ENCODE assay signal across 1 cellular context in the genomic region with DNA sequence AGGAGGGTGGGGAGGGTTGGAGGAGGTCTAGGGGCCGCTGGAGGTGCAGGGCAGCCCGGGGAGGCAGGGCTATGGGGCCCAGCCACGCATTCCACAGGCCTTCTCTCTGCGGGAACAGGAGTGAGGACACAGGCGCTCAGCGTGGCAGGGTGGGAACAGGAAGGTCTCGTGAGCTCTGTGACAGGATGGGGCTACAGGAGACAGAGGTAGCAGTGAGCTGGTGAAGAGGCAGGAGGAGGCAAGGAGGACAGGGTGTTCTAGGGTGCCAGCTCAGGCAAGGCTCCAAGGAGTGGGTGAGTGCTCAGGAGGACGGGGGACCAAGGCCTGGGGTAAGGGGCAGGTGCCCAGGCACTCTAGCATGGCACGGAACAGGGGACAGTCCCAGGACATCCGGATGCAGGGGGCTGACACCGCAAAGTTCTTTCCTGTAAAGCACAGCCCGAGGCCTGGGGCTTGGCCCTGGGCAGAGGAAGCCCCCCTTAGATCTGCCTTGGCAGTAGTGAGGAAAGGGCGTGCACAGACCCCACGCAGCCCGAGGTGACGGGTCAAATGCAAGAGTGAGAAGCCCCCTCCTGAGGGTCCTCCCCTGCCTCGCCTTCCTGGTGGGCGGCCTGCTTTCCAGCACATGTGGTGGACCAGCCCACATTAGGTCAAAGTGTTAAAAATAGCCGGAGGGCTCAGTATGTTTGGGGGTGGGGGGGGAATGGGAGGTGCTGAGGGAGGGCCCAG.
TF ChIP-seq lines count a peak whose summit lies in the region.

No MANE protein-coding gene starts in this region.

TF ChIP-seq in H1, 55 proteins besides CTCF, POLR2A, EP300 and RAD21:
- TF ChIP-seq FOSL1 (IDR thresholded peaks at IDR 0.05; ENCODE audit: insufficient read depth, low read depth, low read length), result no peak
- TF ChIP-seq TAF1 (IDR thresholded peaks at IDR 0.05; ENCODE audit: low read depth, low read length), result no peak
- no peak for TF ChIP-seq SP4 (IDR thresholded peaks at IDR 0.05; ENCODE audit: low read length)
- TF ChIP-seq, protein P1, sequence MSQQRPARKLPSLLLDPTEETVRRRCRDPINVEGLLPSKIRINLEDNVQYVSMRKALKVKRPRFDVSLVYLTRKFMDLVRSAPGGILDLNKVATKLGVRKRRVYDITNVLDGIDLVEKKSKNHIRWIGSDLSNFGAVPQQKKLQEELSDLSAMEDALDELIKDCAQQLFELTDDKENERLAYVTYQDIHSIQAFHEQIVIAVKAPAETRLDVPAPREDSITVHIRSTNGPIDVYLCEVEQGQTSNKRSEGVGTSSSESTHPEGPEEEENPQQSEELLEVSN (IDR thresholded peaks at IDR 0.05), result no peak
- no peak for TF ChIP-seq RBBP5 (IDR thresholded peaks at IDR 0.05; ENCODE audit: borderline replicate concordance, low read depth, low read length)
- no peak for TF ChIP-seq CBX5 (IDR thresholded peaks at IDR 0.05; ENCODE audit: low read depth, low read length)
- no peak for TF ChIP-seq MAFK (IDR thresholded peaks at IDR 0.05; ENCODE audit: low read depth, low read length)
- TF ChIP-seq SUZ12 (IDR thresholded peaks at IDR 0.05; ENCODE audit: low read length), result no peak
- TF ChIP-seq CREB1 (IDR thresholded peaks at IDR 0.05), result no peak
- TF ChIP-seq RNF2 (IDR thresholded peaks at IDR 0.05; ENCODE audit: borderline replicate concordance, low read depth, low read length, missing control alignments, poor library complexity, severe bottlenecking), result no peak
- TF ChIP-seq SP1 (IDR thresholded peaks at IDR 0.05; ENCODE audit: low read depth, low read length), result no peak
